ENCODE assay signal across 19 cellular contexts in the genomic region with DNA sequence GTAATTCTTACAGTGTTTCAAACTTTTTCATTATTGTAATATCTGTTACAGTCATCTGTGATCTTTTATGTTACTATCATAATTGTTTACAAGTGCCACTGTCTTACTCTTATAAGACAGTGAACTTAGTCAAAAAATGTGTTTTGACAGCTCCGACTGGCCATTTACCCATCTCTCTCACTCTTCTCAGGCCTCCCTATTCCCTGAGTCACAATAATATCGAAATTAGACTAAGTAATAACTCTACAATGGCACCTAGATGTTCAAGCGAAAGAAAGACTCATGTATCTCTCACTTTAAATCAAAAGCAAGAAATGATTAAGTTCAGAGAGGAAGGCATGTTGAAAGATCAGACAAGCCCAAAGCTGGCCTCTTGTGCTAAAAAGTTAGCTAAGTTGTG.
"Had no signal": no experiment of that assay in that cellular context is flagged by ENCODE, and none has a peak within 500 bp of the region (broad histone marks: within the 10 kb centered on the region; RNA-seq: fewer than 3 reads in every experiment).

No MANE protein-coding gene starts in this region.

- H3K27me3 Mint-ChIP-seq: naive thymus-derived CD8-positive, alpha-beta T cell; type B pancreatic cell had no signal

- H3K9me3 Mint-ChIP-seq: naive thymus-derived CD8-positive, alpha-beta T cell; neural crest cell; type B pancreatic cell had no signal

- H3K4me3 ChIP-seq: colonic mucosa, esophagus squamous epithelium, heart left ventricle, mucosa of descending colon, ovary, suprapubic skin, thyroid gland had no signal

- H3K4me1 ChIP-seq: colonic mucosa, esophagus squamous epithelium, heart left ventricle, suprapubic skin, thyroid gland had no signal

- H3K4me1 Mint-ChIP-seq: naive thymus-derived CD8-positive, alpha-beta T cell; neural crest cell had no signal

- H3K9me3 ChIP-seq: colonic mucosa, esophagus squamous epithelium, heart left ventricle, mucosa of descending colon, ovary, suprapubic skin, thyroid gland had no signal

- H3K4me3 Mint-ChIP-seq: naive thymus-derived CD8-positive, alpha-beta T cell; neural crest cell; type B pancreatic cell had no signal

- H3K27ac ChIP-seq: colonic mucosa, esophagus squamous epithelium, heart left ventricle, ovary, suprapubic skin, thyroid gland had no signal

- H3K27ac Mint-ChIP-seq: naive thymus-derived CD8-positive, alpha-beta T cell had no signal

- DNase-seq: colonic mucosa; dermis blood vessel endothelial cell; esophagus squamous epithelium; foreskin fibroblast; heart left ventricle; hypothalamus; islet precursor cell; mucosa of descending colon; naive thymus-derived CD8-positive, alpha-beta T cell; ovary; right cardiac atrium; small intestine; stimulated activated CD4-positive, alpha-beta T cell treated with anti-CD3 and anti-CD28 coated beads, Interleukin-12 subunit alpha, Interleukin-12 subunit beta, amount 100 ng/mL, for 4 hours; stimulated activated naive CD4-positive, alpha-beta T cell treated with Interleukin-2 at 50 U/mL for 16 hours; thyroid gland had no signal

- ATAC-seq: heart left ventricle; left lobe of liver; mucosa of descending colon; naive thymus-derived CD8-positive, alpha-beta T cell; right cardiac atrium had no signal

- H3K36me3 Mint-ChIP-seq: naive thymus-derived CD8-positive, alpha-beta T cell had no signal

- H3K27me3 ChIP-seq: colonic mucosa, esophagus squamous epithelium, heart left ventricle, ovary, suprapubic skin, thyroid gland had no signal
